ENCODE assay signal across 35 cellular contexts in the genomic region with DNA sequence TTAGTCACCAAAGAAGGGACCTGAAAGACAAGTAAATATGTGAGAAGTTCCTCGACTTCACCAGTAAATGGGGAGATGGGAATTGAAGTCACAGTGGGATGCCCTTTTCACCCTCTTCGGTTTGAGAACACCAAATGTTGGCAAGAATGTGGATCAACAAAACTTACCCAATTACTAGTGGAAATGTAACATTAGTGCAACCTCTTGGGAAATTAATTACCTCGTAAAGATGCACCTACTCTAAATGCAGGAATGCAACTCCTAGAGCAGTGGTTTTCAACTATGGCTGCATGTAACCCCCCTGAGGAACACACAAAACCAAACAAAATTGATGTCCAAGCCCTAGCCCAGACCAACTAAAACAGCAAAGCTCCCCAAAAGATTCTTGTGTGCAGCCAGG.
"Had no signal": no experiment of that assay in that cellular context is flagged by ENCODE, and none has a peak within 500 bp of the region (broad histone marks: within the 10 kb centered on the region; RNA-seq: fewer than 3 reads in every experiment).

No MANE protein-coding gene starts in this region.

- H3K27me3 Mint-ChIP-seq: activated B cell treated with CpG ODN at 0.5 μM for 24 hours; activated CD4-positive, alpha-beta memory T cell treated with anti-CD3 and anti-CD28 coated beads for 36 hours; activated CD4-positive, alpha-beta T cell treated with anti-CD3 and anti-CD28 coated beads, Interleukin-2, amount 10 ng/mL, durations not matched to agents 24 days and 14 days; activated CD8-positive, alpha-beta T cell treated with anti-CD3 and anti-CD28 coated beads for 36 hours; activated naive CD8-positive, alpha-beta T cell treated with anti-CD3 and anti-CD28 coated beads for 36 hours; activated T-helper 17 cell treated with anti-CD3 and anti-CD28 coated beads, Interleukin-2, amount 50 U/mL, for 72 hours; central memory CD8-positive, alpha-beta T cell had no signal

- H3K27ac Mint-ChIP-seq: activated B cell treated with CpG ODN at 0.5 μM for 24 hours; activated CD4-positive, alpha-beta memory T cell treated with anti-CD3 and anti-CD28 coated beads for 36 hours; activated CD4-positive, alpha-beta T cell treated with anti-CD3 and anti-CD28 coated beads, Interleukin-2, amount 10 ng/mL, durations not matched to agents 24 days and 14 days; activated CD8-positive, alpha-beta T cell treated with anti-CD3 and anti-CD28 coated beads for 36 hours; activated naive CD4-positive, alpha-beta T cell treated with anti-CD3 and anti-CD28 coated beads for 36 hours; activated naive CD4-positive, alpha-beta T cell treated with anti-CD3 and anti-CD28 coated beads, Interleukin-2, amount 50 U/mL, for 72 hours; activated naive CD8-positive, alpha-beta T cell treated with anti-CD3 and anti-CD28 coated beads for 36 hours; activated T-cell treated with anti-CD3 and anti-CD28 coated beads, Interleukin-2, amount 50 U/mL, for 72 hours; activated T-helper 1 cell treated with anti-CD3 and anti-CD28 coated beads, Interleukin-12 subunit alpha, Interleukin-12 subunit beta, Interleukin-2, Interleukin-4 antibody, amounts not matched to agents 30 ng/mL and 10 ng/mL and 1 ng/mL, durations not matched to agents 14 hours and 24 hours and 36 hours; activated T-helper 17 cell treated with anti-CD3 and anti-CD28 coated beads, Interleukin-2, amount 50 U/mL, for 72 hours; brain; T-helper 1 cell treated with Interleukin-12 subunit alpha and Interleukin-12 subunit beta and Interleukin-4 antibody, amounts not matched to agents 30 μg/mL and 1 μg/mL, for 36 hours; T-helper 2 cell treated with Interferon-gamma antibody and Interleukin-4, amounts not matched to agents 5 μg/mL and 100 μg/mL, for 36 hours had no signal

- DNase-seq: activated B cell treated with CpG ODN at 0.5 μM for 24 hours; activated CD4-positive, alpha-beta memory T cell treated with anti-CD3 and anti-CD28 coated beads for 36 hours; activated CD4-positive, alpha-beta T cell treated with anti-CD3 and anti-CD28 coated beads for 4 hours; activated CD4-positive, alpha-beta T cell treated with anti-CD3 and anti-CD28 coated beads, Interleukin-2, amount 50 U/mL, for 1 hour; activated CD4-positive, alpha-beta T cell treated with anti-CD3 and anti-CD28 coated beads, Interleukin-2, amount 50 U/mL, for 4 hours; activated CD4-positive, CD25-positive, alpha-beta regulatory T cell treated with anti-CD3 and anti-CD28 coated beads, Interleukin-2, amount 50 U/mL, for 72 hours; activated CD8-positive, alpha-beta memory T cell treated with anti-CD3 and anti-CD28 coated beads, Interleukin-2, amount 50 U/mL, for 4 hours; activated CD8-positive, alpha-beta T cell treated with anti-CD3 and anti-CD28 coated beads for 36 hours; activated effector memory CD4-positive, alpha-beta T cell treated with anti-CD3 and anti-CD28 coated beads, Interleukin-2, amount 50 U/mL, for 16 hours; activated gamma-delta T cell treated with Interleukin-2 at 50 U/mL for 16 hours; activated naive CD4-positive, alpha-beta T cell; activated naive CD4-positive, alpha-beta T cell treated with anti-CD3 and anti-CD28 coated beads for 36 hours; activated naive CD4-positive, alpha-beta T cell treated with anti-CD3 and anti-CD28 coated beads, Interleukin-2, amount 50 U/mL, for 16 hours; activated naive CD8-positive, alpha-beta T cell treated with anti-CD3 and anti-CD28 coated beads for 36 hours; activated T-cell treated with anti-CD3 and anti-CD28 coated beads for 4 hours; activated T-cell treated with anti-CD3 and anti-CD28 coated beads, Interleukin-2, amount 50 U/mL, for 1 hour; activated T-cell treated with anti-CD3 and anti-CD28 coated beads, Interleukin-2, amount 50 U/mL, for 4 hours; activated T-cell treated with anti-CD3 and anti-CD28 coated beads, Interleukin-2, amount 50 U/mL, for 72 hours; adrenal gland; amniotic stem cell; aorta; caudate nucleus; cerebellar nuclear complex; T-helper 2 cell; T-helper 9 cell had no signal

- H3K4me1 Mint-ChIP-seq: activated B cell treated with CpG ODN at 0.5 μM for 24 hours; activated CD4-positive, alpha-beta T cell treated with anti-CD3 and anti-CD28 coated beads, Interleukin-2, amount 10 ng/mL, durations not matched to agents 24 days and 14 days; activated naive CD8-positive, alpha-beta T cell treated with anti-CD3 and anti-CD28 coated beads for 36 hours; activated T-helper 17 cell treated with anti-CD3 and anti-CD28 coated beads, Interleukin-2, amount 50 U/mL, for 72 hours; central memory CD8-positive, alpha-beta T cell had no signal

- H3K36me3 ChIP-seq: adrenal gland, cardiac muscle cell had no signal

- H3K27me3 ChIP-seq: adrenal gland, cardiac muscle cell had no signal

- H3K4me3 ChIP-seq: adrenal gland, cardiac muscle cell had no signal

- H3K4me1 ChIP-seq: adrenal gland had no signal

- H3K9me3 ChIP-seq: adrenal gland had no signal

- H3K9me3 Mint-ChIP-seq: activated B cell treated with CpG ODN at 0.5 μM for 24 hours; activated CD4-positive, alpha-beta memory T cell treated with anti-CD3 and anti-CD28 coated beads for 36 hours; activated CD4-positive, alpha-beta T cell treated with anti-CD3 and anti-CD28 coated beads, Interleukin-2, amount 10 ng/mL, durations not matched to agents 24 days and 14 days; activated CD8-positive, alpha-beta T cell treated with anti-CD3 and anti-CD28 coated beads for 36 hours; activated naive CD4-positive, alpha-beta T cell treated with anti-CD3 and anti-CD28 coated beads for 36 hours; activated naive CD4-positive, alpha-beta T cell treated with anti-CD3 and anti-CD28 coated beads, Interleukin-2, amount 50 U/mL, for 72 hours; activated naive CD8-positive, alpha-beta T cell treated with anti-CD3 and anti-CD28 coated beads for 36 hours; activated T-cell treated with anti-CD3 and anti-CD28 coated beads, Interleukin-2, amount 50 U/mL, for 4 hours; activated T-cell treated with anti-CD3 and anti-CD28 coated beads, Interleukin-2, amount 50 U/mL, for 72 hours; activated T-helper 1 cell treated with anti-CD3 and anti-CD28 coated beads, Interleukin-12 subunit alpha, Interleukin-12 subunit beta, Interleukin-2, Interleukin-4 antibody, amounts not matched to agents 30 ng/mL and 10 ng/mL and 1 ng/mL, durations not matched to agents 14 hours and 24 hours and 36 hours; activated T-helper 17 cell treated with anti-CD3 and anti-CD28 coated beads, Interleukin-2, amount 50 U/mL, for 72 hours; central memory CD8-positive, alpha-beta T cell; T-helper 1 cell treated with Interleukin-12 subunit alpha and Interleukin-12 subunit beta and Interleukin-4 antibody, amounts not matched to agents 30 μg/mL and 1 μg/mL, for 36 hours; T-helper 2 cell treated with Interferon-gamma antibody and Interleukin-4, amounts not matched to agents 5 μg/mL and 100 μg/mL, for 36 hours had no signal

- ATAC-seq: activated CD8-positive, alpha-beta T cell treated with anti-CD3 and anti-CD28 coated beads for 36 hours; activated naive CD4-positive, alpha-beta T cell treated with anti-CD3 and anti-CD28 coated beads, Interleukin-2, amount 50 U/mL, for 72 hours; activated T-cell treated with anti-CD3 and anti-CD28 coated beads, Interleukin-2, amount 50 U/mL, for 4 hours; activated T-cell treated with anti-CD3 and anti-CD28 coated beads, Interleukin-2, amount 50 U/mL, for 72 hours; activated T-helper 17 cell treated with anti-CD3 and anti-CD28 coated beads, Interleukin-2, amount 50 U/mL, for 72 hours had no signal

- H3K36me3 Mint-ChIP-seq: activated naive CD4-positive, alpha-beta T cell treated with anti-CD3 and anti-CD28 coated beads, Interleukin-2, amount 50 U/mL, for 72 hours; brain had no signal

- H3K27ac ChIP-seq: adrenal gland, cardiac muscle cell, VCaP had no signal

- H3K4me3 Mint-ChIP-seq: activated B cell treated with CpG ODN at 0.5 μM for 24 hours; activated CD4-positive, alpha-beta memory T cell treated with anti-CD3 and anti-CD28 coated beads for 36 hours; activated CD4-positive, alpha-beta T cell treated with anti-CD3 and anti-CD28 coated beads, Interleukin-2, amount 10 ng/mL, durations not matched to agents 24 days and 14 days; activated CD8-positive, alpha-beta T cell treated with anti-CD3 and anti-CD28 coated beads for 36 hours; activated naive CD4-positive, alpha-beta T cell treated with anti-CD3 and anti-CD28 coated beads for 36 hours; activated naive CD8-positive, alpha-beta T cell treated with anti-CD3 and anti-CD28 coated beads for 36 hours; activated T-cell treated with anti-CD3 and anti-CD28 coated beads, Interleukin-2, amount 50 U/mL, for 4 hours; activated T-cell treated with anti-CD3 and anti-CD28 coated beads, Interleukin-2, amount 50 U/mL, for 72 hours; activated T-helper 1 cell treated with anti-CD3 and anti-CD28 coated beads, Interleukin-12 subunit alpha, Interleukin-12 subunit beta, Interleukin-2, Interleukin-4 antibody, amounts not matched to agents 30 ng/mL and 10 ng/mL and 1 ng/mL, durations not matched to agents 14 hours and 24 hours and 36 hours; activated T-helper 17 cell treated with anti-CD3 and anti-CD28 coated beads, Interleukin-2, amount 50 U/mL, for 72 hours; brain; central memory CD8-positive, alpha-beta T cell; T-helper 1 cell treated with Interleukin-12 subunit alpha and Interleukin-12 subunit beta and Interleukin-4 antibody, amounts not matched to agents 30 μg/mL and 1 μg/mL, for 36 hours; T-helper 2 cell treated with Interferon-gamma antibody and Interleukin-4, amounts not matched to agents 5 μg/mL and 100 μg/mL, for 36 hours had no signal
